In genomic region chr11:57318178-57318577, GRCh38 we compare ENCODE assay signal across 1 cellular context.
TF ChIP-seq lines count a peak whose summit lies in the region.

No MANE protein-coding gene starts in this region.

TF ChIP-seq in WTC11, 78 proteins besides CTCF, POLR2A, EP300 and RAD21 (continued from another document):
- TF ChIP-seq ZNF425 (CRISPR knock-in tag; conservative IDR thresholded peaks at IDR 0.05) (no peak), ATF6 (CRISPR knock-in tag; IDR thresholded peaks at IDR 0.05) (no peak), FOXP1 (CRISPR knock-in tag; IDR thresholded peaks at IDR 0.05; ENCODE audit: borderline replicate concordance) (no peak), SMAD3 (CRISPR knock-in tag; IDR thresholded peaks at IDR 0.05; ENCODE audit: borderline replicate concordance) (no peak), SMAD4 (CRISPR knock-in tag; IDR thresholded peaks at IDR 0.05) (no peak), ZNF671 (CRISPR knock-in tag; IDR thresholded peaks at IDR 0.05) (no peak), MAX (CRISPR knock-in tag; IDR thresholded peaks at IDR 0.05) (no peak), ELF4 (CRISPR knock-in tag; IDR thresholded peaks at IDR 0.05; ENCODE audit: low read depth) (no peak), MLX (CRISPR knock-in tag; IDR thresholded peaks at IDR 0.05) (no peak), ATF3 (CRISPR knock-in tag; conservative IDR thresholded peaks at IDR 0.05) (no peak), FOXP4 (CRISPR knock-in tag; IDR thresholded peaks at IDR 0.05) (no peak), ZNF219 (CRISPR knock-in tag; IDR thresholded peaks at IDR 0.05; ENCODE audit: borderline replicate concordance) (no peak), FOXJ3 (CRISPR knock-in tag; IDR thresholded peaks at IDR 0.05; ENCODE audit: borderline replicate concordance) (no peak), TCF7 (CRISPR knock-in tag; IDR thresholded peaks at IDR 0.05; ENCODE audit: low read depth) (no peak), RORB (CRISPR knock-in tag; IDR thresholded peaks at IDR 0.05) (no peak)
TF ChIP-seq in WTC11: peak in this region for 0.
